In genomic region chr7:70459546-70459945, GRCh38 we compare ENCODE assay signal across 25 cellular contexts.
A peak's percentile ranks its signal among the peaks of the same experiment; 100 is the strongest.
DNase-seq lines count a peak whose midpoint lies in the region; ATAC-seq and TF ChIP-seq lines count a peak whose summit lies in the region.
"Had no signal": no experiment of that assay in that cellular context is flagged by ENCODE, and none has a peak within 500 bp of the region (broad histone marks: within the 10 kb centered on the region; RNA-seq: fewer than 3 reads in every experiment).

No MANE protein-coding gene starts in this region.

- DNase-seq in ELF-1 (ENCODE audit: low read depth, low spot score) (peak; percentile 66), foreskin keratinocyte (peak in 1 of 2 donors; percentile 43), mesothelial cell of epicardium (ENCODE audit: low spot score in 2 of 2, unreplicated experiment in 2 of 2) (no peak), COLO829 (ENCODE audit: low spot score) (no peak), epidermal melanocyte (ENCODE audit: insufficient read length, low spot score) (no peak), cerebellum (ENCODE audit: low spot score) (no peak)
- DNase-seq: C1 segment of cervical spinal cord; CD4-positive, alpha-beta memory T cell; DMS 273 treated with DMSO at 0.1 percent for 48 hours; DND-41; H9; KBM-7; MG63; NCI-H1105 treated with DMSO at 0.1 percent for 48 hours; NCI-H146; NCI-H2029; NCI-H446; NCI-H524 treated with DMSO at 0.1 percent for 48 hours; SHP77 treated with DMSO at 0.1 percent for 48 hours; SK-N-SH; SW 1271 had no signal

- peaks cover 65% of the 10 kb centered on the region for H3K4me1 ChIP-seq in BLaER1
- no peaks in the 10 kb centered on the region for H3K4me1 ChIP-seq in foreskin keratinocyte

- no peaks in the 10 kb centered on the region for H3K27me3 Mint-ChIP-seq in mesothelial cell of epicardium (ENCODE audit: low read depth)
- H3K27me3 Mint-ChIP-seq: CD4-positive, alpha-beta memory T cell had no signal

- no peaks in the 10 kb centered on the region for H4K20me1 ChIP-seq in BLaER1

- H3K9ac ChIP-seq in BLaER1 = no peak overlapping the region
- H3K9ac ChIP-seq: SK-N-SH had no signal

- no peak overlapping the region for H3K4me3 Mint-ChIP-seq in mesothelial cell of epicardium
- H3K4me3 Mint-ChIP-seq: CD4-positive, alpha-beta memory T cell; GM23338; H9 had no signal

- no peaks in the 10 kb centered on the region for H3K9me3 ChIP-seq in BLaER1
- H3K9me3 ChIP-seq: MG63, SK-N-SH had no signal

- ATAC-seq in foreskin keratinocyte (peak; percentile 45), GM19328 (IDR thresholded peaks at IDR 0.05; ENCODE audit: unreplicated experiment) (no peak)
- ATAC-seq: GM23338, Panc1 had no signal

- TF ChIP-seq CTCF in foreskin keratinocyte (conservative IDR thresholded peaks at IDR 0.05) (no peak), mesothelial cell of epicardium (IDR thresholded peaks at IDR 0.05; ENCODE audit: unreplicated experiment) (no peak)

- no peak overlapping the region; the same call in 1 of the 2 replicates for H3K27ac ChIP-seq in BLaER1
- H3K27ac ChIP-seq in foreskin keratinocyte = no peak overlapping the region

- 0 out of 2 replicates have a peak, but pooled peaks cover 12% of the 10 kb centered on the region for H3K36me3 ChIP-seq in BLaER1
- H3K36me3 ChIP-seq: MG63 had no signal

- H3K4me2 ChIP-seq in BLaER1 = peak overlapping the region; percentile 85
- H3K4me2 ChIP-seq: GM23338, SK-N-SH had no signal

- no peaks in the 10 kb centered on the region for H3K27me3 ChIP-seq in BLaER1
- no peaks in the 10 kb centered on the region for H3K27me3 ChIP-seq in foreskin keratinocyte
- H3K27me3 ChIP-seq: MG63 had no signal

- peak overlapping the region; percentile 94 for H3K27ac Mint-ChIP-seq in mesothelial cell of epicardium
- H3K27ac Mint-ChIP-seq: CD4-positive, alpha-beta memory T cell; GM23338; H9 had no signal

- no peaks in the 10 kb centered on the region for H3K36me3 Mint-ChIP-seq in mesothelial cell of epicardium
- H3K36me3 Mint-ChIP-seq: CD4-positive, alpha-beta memory T cell had no signal

- H3K4me1 Mint-ChIP-seq in mesothelial cell of epicardium = peaks cover 39% of the 10 kb centered on the region

- H3K4me3 ChIP-seq in BLaER1 = no peak overlapping the region
- H3K4me3 ChIP-seq: GM23338, MG63 had no signal

- H3K9me3 Mint-ChIP-seq in mesothelial cell of epicardium = no peaks in the 10 kb centered on the region
- H3K9me3 Mint-ChIP-seq: GM23338, H9 had no signal
